In the genomic region with DNA sequence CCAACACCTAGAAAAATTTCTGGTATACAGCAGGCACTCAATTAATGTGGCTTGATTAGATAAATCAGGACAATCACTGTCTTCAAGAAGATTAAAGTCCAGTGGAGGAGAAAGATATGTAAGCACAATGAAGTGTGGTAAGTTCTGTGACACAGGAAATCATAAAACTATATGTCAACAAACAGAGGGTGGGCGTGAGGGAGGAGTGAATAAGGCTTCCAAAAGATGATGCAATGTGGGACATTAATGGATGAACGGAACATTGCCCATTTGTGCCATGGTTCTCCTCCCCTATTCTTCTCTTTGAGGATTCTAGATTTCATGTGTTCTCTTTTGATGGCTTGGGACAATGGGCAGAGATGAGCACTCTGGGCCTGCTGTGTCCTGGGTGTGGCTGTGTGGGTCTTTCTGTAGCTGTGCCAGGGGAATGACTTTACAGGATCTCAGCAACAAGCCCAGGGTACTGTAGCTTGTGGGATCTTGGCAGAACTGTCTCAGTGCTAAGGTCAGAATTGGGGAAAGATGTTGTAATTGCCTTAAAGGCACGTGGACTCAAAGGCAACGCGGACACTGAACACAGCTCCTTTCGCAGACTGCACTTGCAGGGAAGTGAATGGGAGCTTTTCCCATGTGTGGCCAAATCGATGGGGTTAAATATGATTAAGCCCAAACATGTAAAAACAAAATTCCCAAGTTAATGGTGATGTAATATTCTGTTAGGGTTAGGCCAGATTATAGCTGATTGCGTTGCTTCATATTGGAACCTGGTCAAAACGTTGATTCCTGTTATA, we compare ENCODE assay signal across 1 cellular context.
TF ChIP-seq lines count a peak whose summit lies in the region.

No MANE protein-coding gene starts in this region.

TF ChIP-seq in K562, 482 proteins besides CTCF, POLR2A, EP300 and RAD21 (continued from another document):
- TF ChIP-seq, protein P1, sequence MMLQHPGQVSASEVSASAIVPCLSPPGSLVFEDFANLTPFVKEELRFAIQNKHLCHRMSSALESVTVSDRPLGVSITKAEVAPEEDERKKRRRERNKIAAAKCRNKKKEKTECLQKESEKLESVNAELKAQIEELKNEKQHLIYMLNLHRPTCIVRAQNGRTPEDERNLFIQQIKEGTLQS (IDR thresholded peaks at IDR 0.05) = 0 out of 2 replicates have a peak, but pooled peaks have one; percentile 12
- TF ChIP-seq, protein P1 (CRISPR knock-in tag; conservative IDR thresholded peaks at IDR 0.05) = no peak
